Comparison of ENCODE assay signal across 9 cellular contexts in genomic region chr1:154859786-154860153, GRCh38. TPM values are rescaled to one million over a fixed set of nuclear protein-coding genes. Genes with fewer than 3 reads are reported as not detected.
DNase-seq lines count a peak whose midpoint lies in the region; ATAC-seq and TF ChIP-seq lines count a peak whose summit lies in the region.
"Had no signal": no experiment of that assay in that cellular context is flagged by ENCODE, and none has a peak within 500 bp of the region (broad histone marks: within the 10 kb centered on the region; RNA-seq: fewer than 3 reads in every experiment).

No MANE protein-coding gene starts in this region.

- intact Hi-C loops in stomach (cut with DNase I; ENCODE audit: low total_unique reads) = no loop called here

- H3K9me3 ChIP-seq in stomach (no peaks in the 10 kb centered on the region), WERI-Rb-1 (ENCODE audit: severe bottlenecking) (no peaks in the 10 kb centered on the region)

- no peak overlapping the region for H3K4me3 ChIP-seq in stomach
- H3K4me3 ChIP-seq in WERI-Rb-1 (ENCODE audit: low read depth, low read length) = no peak overlapping the region

- WGBS in stomach, 5 donors = 56 to 75% (median 67%) methylated on average over 2 of the region's 2 CpGs

- DNase-seq in activated naive CD4-positive, alpha-beta T cell treated with anti-CD3 and anti-CD28 coated beads, Interleukin-2, amount 50 U/mL, for 72 hours (ENCODE audit: low spot score in 2 of 2) = no peak
- DNase-seq in activated naive CD4-positive, alpha-beta T cell treated with anti-CD3 and anti-CD28 coated beads, Interleukin-2, amount 50 U/mL, for 16 hours = no peak
- DNase-seq in NCI-H1048 (lab: John Stamatoyannopoulos, UW) (peak; percentile 60), stomach (no peak), SW480 (ENCODE audit: low spot score) (no peak), WERI-Rb-1 (no peak)
- DNase-seq in activated CD8-positive, alpha-beta memory T cell treated with anti-CD3 and anti-CD28 coated beads for 24 hours = no peak
- DNase-seq: activated CD8-positive, alpha-beta memory T cell treated with anti-CD3 and anti-CD28 coated beads, Interleukin-2, amount 10 ng/mL, durations not matched to agents 7 days and 5 days had no signal

- H3K27ac Mint-ChIP-seq in activated naive CD4-positive, alpha-beta T cell treated with anti-CD3 and anti-CD28 coated beads, Interleukin-2, amount 50 U/mL, for 72 hours = peak overlapping the region in 1 of 2 donors; percentile 80
- H3K27ac Mint-ChIP-seq: activated CD8-positive, alpha-beta memory T cell treated with anti-CD3 and anti-CD28 coated beads, Interleukin-2, amount 10 ng/mL, durations not matched to agents 7 days and 5 days had no signal

- no peak for TF ChIP-seq CTCF in stomach (IDR thresholded peaks at IDR 0.05)
- TF ChIP-seq CTCF in WERI-Rb-1 (IDR thresholded peaks at IDR 0.05; ENCODE audit: low read depth, low read length) = no peak

- no peaks in the 10 kb centered on the region for H3K36me3 Mint-ChIP-seq in activated naive CD4-positive, alpha-beta T cell treated with anti-CD3 and anti-CD28 coated beads, Interleukin-2, amount 50 U/mL, for 72 hours
- H3K36me3 Mint-ChIP-seq: activated CD8-positive, alpha-beta memory T cell treated with anti-CD3 and anti-CD28 coated beads, Interleukin-2, amount 10 ng/mL, durations not matched to agents 7 days and 5 days had no signal

- peak; percentile 41 to 80 for ATAC-seq in activated naive CD4-positive, alpha-beta T cell treated with anti-CD3 and anti-CD28 coated beads, Interleukin-2, amount 50 U/mL, for 72 hours
- peak; percentile 38 for ATAC-seq in HG02642 (IDR thresholded peaks at IDR 0.05; ENCODE audit: poor library complexity, unreplicated experiment)
- ATAC-seq: activated CD8-positive, alpha-beta memory T cell treated with anti-CD3 and anti-CD28 coated beads, Interleukin-2, amount 10 ng/mL, durations not matched to agents 7 days and 5 days had no signal

- no peaks in the 10 kb centered on the region for H3K4me1 ChIP-seq in stomach

- H3K9me3 Mint-ChIP-seq in activated naive CD4-positive, alpha-beta T cell treated with anti-CD3 and anti-CD28 coated beads, Interleukin-2, amount 50 U/mL, for 72 hours = no peaks in the 10 kb centered on the region

- H3K27ac ChIP-seq in stomach = peak overlapping the region in 3 of 5 donors; percentile 13 to 23 (median 21)
- H3K27ac ChIP-seq in WERI-Rb-1 = no peak overlapping the region

- H3K36me3 ChIP-seq in stomach (no peaks in the 10 kb centered on the region), WERI-Rb-1 (no peaks in the 10 kb centered on the region)

- peaks cover 0 to 38% (median 0%) of the 10 kb centered on the region in 3 donors for H3K27me3 ChIP-seq in stomach
- no peaks in the 10 kb centered on the region for H3K27me3 ChIP-seq in WERI-Rb-1 (ENCODE audit: insufficient read depth, low read depth, severe bottlenecking)

- TF ChIP-seq POLR2A in stomach (IDR thresholded peaks at IDR 0.05) = no peak

- TF ChIP-seq EP300 in stomach (IDR thresholded peaks at IDR 0.05) = no peak

RNA-seq across cellular contexts. Expression of gene KCNN3, which starts 10.3 kb away (rescaled TPM):
- total RNA-seq in activated naive CD4-positive, alpha-beta T cell treated with anti-CD3 and anti-CD28 coated beads, Interleukin-2, amount 50 U/mL, for 72 hours = under 1 TPM; 0.04 to 0.32 TPM
- 10 to 100 TPM in 1 of 5 donors, 1 to 10 TPM in 4; 1.2 to 10.7 (median 3.5) TPM for total RNA-seq in stomach
- polyA plus RNA-seq in stomach = under 1 TPM; 0.19 to 0.31 (median 0.25) TPM
